11 cellular contexts compared by ENCODE assay signal in genomic region chr2:12430036-12430795, GRCh38.
DNase-seq lines count a peak whose midpoint lies in the region; ATAC-seq, FAIRE-seq and TF ChIP-seq lines count a peak whose summit lies in the region.
"Had no signal": no experiment of that assay in that cellular context is flagged by ENCODE, and none has a peak within 500 bp of the region (broad histone marks: within the 10 kb centered on the region; RNA-seq: fewer than 3 reads in every experiment).

No MANE protein-coding gene starts in this region.

- FAIRE-seq in HepG2 (lab: Jason Lieb, UNC) = no peak

- H3K9ac ChIP-seq in HepG2 (ENCODE audit: insufficient read depth, low read depth, low read length) = no peak overlapping the region

- no peak for TF ChIP-seq CTCF in HepG2 (CRISPR knock-in tag; IDR thresholded peaks at IDR 0.05)
- no peak for TF ChIP-seq CTCF in right lobe of liver (IDR thresholded peaks at IDR 0.05)
- TF ChIP-seq CTCF in foreskin fibroblast (IDR thresholded peaks at IDR 0.05; ENCODE audit: low read depth, low read length) = no peak

- H3K27me3 Mint-ChIP-seq in activated CD4-positive, alpha-beta memory T cell treated with anti-CD3 and anti-CD28 coated beads for 36 hours = no peaks in the 10 kb centered on the region

- no peak for DNase-seq in HepG2 (ENCODE audit: low spot score)
- no peak for DNase-seq in right lobe of liver
- DNase-seq in activated CD4-positive, alpha-beta memory T cell treated with anti-CD3 and anti-CD28 coated beads for 36 hours = no peak
- peak; percentile 76 to 89 for DNase-seq in foreskin fibroblast
- no peak for DNase-seq in SW 1271 (lab: John Stamatoyannopoulos, UW)
- DNase-seq in NCI-H2171 treated with DMSO at 0.1 percent for 48 hours (lab: John Stamatoyannopoulos, UW) = no peak
- DNase-seq in ACHN = no peak
- DNase-seq: effector CD8-positive, alpha-beta T cell; stimulated activated naive CD8-positive, alpha-beta T cell treated with anti-CD3 and anti-CD28 coated beads, Interleukin-15, Interleukin-2, amounts not matched to agents 100 U/mL and 50 U/mL, for 24 hours had no signal

- WGBS in HepG2 (ENCODE audit: low lambda C conversion rate) = 26% methylated on average over 4 of the region's 4 CpGs
- WGBS in right lobe of liver (ENCODE audit: insufficient coverage, low coverage, low lambda C conversion rate, missing lambda C conversion rate) = 66% methylated on average over 4 of the region's 4 CpGs

- no peak for ATAC-seq in HepG2
- ATAC-seq in right lobe of liver = no peak
- no peak for ATAC-seq in GM21390 (IDR thresholded peaks at IDR 0.05; ENCODE audit: unreplicated experiment)
- ATAC-seq: Panc1 had no signal

- H3K27ac Mint-ChIP-seq in activated CD4-positive, alpha-beta memory T cell treated with anti-CD3 and anti-CD28 coated beads for 36 hours = peak overlapping the region; percentile 74

- H3K36me3 ChIP-seq in HepG2 (replicated peaks in 1 of 2; ENCODE audit: control insufficient read depth in 1 of 2, insufficient read depth in 2 of 2, low read length in 2 of 2) (no peaks in the 10 kb centered on the region), right lobe of liver (no peaks in the 10 kb centered on the region)

- no peak overlapping the region for H2AFZ ChIP-seq in HepG2 (ENCODE audit: low read length)

- no peaks in the 10 kb centered on the region for H3K79me2 ChIP-seq in HepG2 (ENCODE audit: insufficient read depth, low read length)

- POLR2A ChIA-PET in HepG2 (lab: Yijun Ruan, JAX) = no interaction called here
- POLR2A ChIA-PET in activated CD4-positive, alpha-beta memory T cell treated with anti-CD3 and anti-CD28 coated beads for 36 hours (lab: Charles Lee) = interaction anchor here (0.6 to 1.2 kb wide), 3 partner anchors 21 to 287 kb away, joined by 3 read pairs; no protein-coding TSS in a partner anchor

- BruUV-seq in HepG2 (replicated peaks; lab: Mats Ljungman, UMichigan) = no TSS peak

- no peaks in the 10 kb centered on the region for H4K20me1 ChIP-seq in HepG2 (ENCODE audit: insufficient read depth, low read length)

- peaks cover 10% of the 10 kb centered on the region for H3K4me1 Mint-ChIP-seq in activated CD4-positive, alpha-beta memory T cell treated with anti-CD3 and anti-CD28 coated beads for 36 hours (ENCODE audit: low read depth)

- intact Hi-C loops in HepG2 (cut with micrococcal nuclease; ENCODE audit: unreplicated experiment) = loop anchor here (5.0 kb wide), 1 partner anchor 577 kb away; no protein-coding TSS in a partner anchor
- intact Hi-C loops in right lobe of liver (cut with DNase I) = no loop called here
- intact Hi-C loops in activated CD4-positive, alpha-beta memory T cell treated with anti-CD3 and anti-CD28 coated beads for 36 hours (cut with micrococcal nuclease) = loop anchor here (2.0 to 5.0 kb wide), 2 partner anchors 77 to 127 kb away; no protein-coding TSS in a partner anchor

- H3K4me1 ChIP-seq in HepG2 (ENCODE audit: insufficient read depth, low read length) (no peaks in the 10 kb centered on the region), right lobe of liver (no peaks in the 10 kb centered on the region)

- no peak overlapping the region for H3K27ac ChIP-seq in HepG2 (ENCODE audit: extremely low read length, insufficient read depth, low read length)
- H3K27ac ChIP-seq in right lobe of liver = no peak overlapping the region

- CTCF ChIA-PET in HepG2 (lab: Yijun Ruan, JAX; ENCODE audit: low intra/inter-chr PET ratio, low total read pairs) = no interaction called here
- CTCF ChIA-PET in activated CD4-positive, alpha-beta memory T cell treated with anti-CD3 and anti-CD28 coated beads for 36 hours (lab: Charles Lee) = interaction anchor here (1.0 kb wide), 1 partner anchor 287 kb away, joined by 3 read pairs; the partner anchor contains the start of gene TRIB2

- TF ChIP-seq POLR2A in HepG2 (IDR thresholded peaks at IDR 0.05; ENCODE audit: insufficient read depth in 1 of 2, low read depth in 2 of 2, low read length in 2 of 2) (no peak), right lobe of liver (IDR thresholded peaks at IDR 0.05) (no peak)

- H3K4me3 Mint-ChIP-seq in activated CD4-positive, alpha-beta memory T cell treated with anti-CD3 and anti-CD28 coated beads for 36 hours = no peak overlapping the region

- no peaks in the 10 kb centered on the region for H3K36me3 Mint-ChIP-seq in activated CD4-positive, alpha-beta memory T cell treated with anti-CD3 and anti-CD28 coated beads for 36 hours

- H3K9me3 Mint-ChIP-seq in activated CD4-positive, alpha-beta memory T cell treated with anti-CD3 and anti-CD28 coated beads for 36 hours = no peaks in the 10 kb centered on the region

- no peak for TF ChIP-seq RAD21 in HepG2 (CRISPR knock-in tag; IDR thresholded peaks at IDR 0.05)

- in situ Hi-C loops in HepG2 (cut with HindIII; ENCODE audit: extremely low pct_ligation_motif_present, low pct_unique_long_range_greater_than_20kb) (no loop called here), ACHN (cut with HindIII; ENCODE audit: low pct_ligation_motif_present, low pct_unique_long_range_greater_than_20kb, low sequenced_read_pairs) (no loop called here)

- no peak overlapping the region for H3K4me3 ChIP-seq in HepG2 (replicated peaks in 1 of 3; ENCODE audit: insufficient read depth in 1 of 3, low read depth in 2 of 3, low read length in 3 of 3)
- H3K4me3 ChIP-seq in right lobe of liver = no peak overlapping the region
- H3K4me3 ChIP-seq in foreskin fibroblast (ENCODE audit: low read depth in 1 of 2, low read length in 2 of 2) = no peak overlapping the region

- no peak overlapping the region for H3K4me2 ChIP-seq in HepG2 (ENCODE audit: low read depth, low read length)

- no peaks in the 10 kb centered on the region for H3K27me3 ChIP-seq in HepG2 (ENCODE audit: control insufficient read depth in 1 of 2, insufficient read depth in 2 of 2, low read length in 2 of 2)
- no peaks in the 10 kb centered on the region for H3K27me3 ChIP-seq in right lobe of liver

- H3K9me3 ChIP-seq in HepG2 (ENCODE audit: low read length) (no peaks in the 10 kb centered on the region), right lobe of liver (no peaks in the 10 kb centered on the region)

- TF ChIP-seq EP300 in HepG2 (IDR thresholded peaks at IDR 0.05; ENCODE audit: low read depth in 2 of 2, low read length in 2 of 2) (no peak), HepG2 (CRISPR knock-in tag; IDR thresholded peaks at IDR 0.05; ENCODE audit: borderline replicate concordance) (no peak)

TF ChIP-seq in HepG2, 621 proteins besides CTCF, POLR2A, EP300 and RAD21:
- TF ChIP-seq ARNT (IDR thresholded peaks at IDR 0.05) (no peak), FOXP1 (IDR thresholded peaks at IDR 0.05) (0 out of 2 replicates have a peak, but pooled peaks have one; percentile 23), FOXP1 (CRISPR knock-in tag; IDR thresholded peaks at IDR 0.05) (no peak)
- TF ChIP-seq, protein P1, sequence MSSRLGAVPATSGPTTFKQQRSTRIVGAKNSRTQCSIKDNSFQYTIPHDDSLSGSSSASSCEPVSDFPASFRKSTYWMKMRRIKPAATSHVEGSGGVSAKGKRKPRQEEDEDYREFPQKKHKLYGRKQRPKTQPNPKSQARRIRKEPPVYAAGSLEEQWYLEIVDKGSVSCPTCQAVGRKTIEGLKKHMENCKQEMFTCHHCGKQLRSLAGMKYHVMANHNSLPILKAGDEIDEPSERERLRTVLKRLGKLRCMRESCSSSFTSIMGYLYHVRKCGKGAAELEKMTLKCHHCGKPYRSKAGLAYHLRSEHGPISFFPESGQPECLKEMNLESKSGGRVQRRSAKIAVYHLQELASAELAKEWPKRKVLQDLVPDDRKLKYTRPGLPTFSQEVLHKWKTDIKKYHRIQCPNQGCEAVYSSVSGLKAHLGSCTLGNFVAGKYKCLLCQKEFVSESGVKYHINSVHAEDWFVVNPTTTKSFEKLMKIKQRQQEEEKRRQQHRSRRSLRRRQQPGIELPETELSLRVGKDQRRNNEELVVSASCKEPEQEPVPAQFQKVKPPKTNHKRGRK (CRISPR knock-in tag; IDR thresholded peaks at IDR 0.05) = peak; percentile 84; the same call in 1 of the 2 replicates
TF ChIP-seq in HepG2: peak in this region for 2.

Comparison
In these comparisons a context has a peak if more than half of its experiments do, and no peak if none do; other contexts are left out.
1. intact Hi-C loops: an anchor here in HepG2 (5.0 kb wide) and activated CD4-positive, alpha-beta memory T cell treated with anti-CD3 and anti-CD28 coated beads for 36 hours (2.0 to 5.0 kb wide); none called in right lobe of liver.
2. DNase-seq: peak in foreskin fibroblast (2 of 2); none in HepG2 (single experiment), right lobe of liver (0 of 3), activated CD4-positive, alpha-beta memory T cell treated with anti-CD3 and anti-CD28 coated beads for 36 hours (single experiment), SW 1271 (0 of 2), NCI-H2171 treated with DMSO at 0.1 percent for 48 hours (single experiment) and ACHN (single experiment).